In genomic region chr10:97522937-97523336, GRCh38 we compare ENCODE assay signal across 1 cellular context.
TF ChIP-seq lines count a peak whose summit lies in the region.

No MANE protein-coding gene starts in this region.

TF ChIP-seq in WTC11, 78 proteins besides CTCF, POLR2A, EP300 and RAD21 (continued from another document):
- TF ChIP-seq, protein P1, sequence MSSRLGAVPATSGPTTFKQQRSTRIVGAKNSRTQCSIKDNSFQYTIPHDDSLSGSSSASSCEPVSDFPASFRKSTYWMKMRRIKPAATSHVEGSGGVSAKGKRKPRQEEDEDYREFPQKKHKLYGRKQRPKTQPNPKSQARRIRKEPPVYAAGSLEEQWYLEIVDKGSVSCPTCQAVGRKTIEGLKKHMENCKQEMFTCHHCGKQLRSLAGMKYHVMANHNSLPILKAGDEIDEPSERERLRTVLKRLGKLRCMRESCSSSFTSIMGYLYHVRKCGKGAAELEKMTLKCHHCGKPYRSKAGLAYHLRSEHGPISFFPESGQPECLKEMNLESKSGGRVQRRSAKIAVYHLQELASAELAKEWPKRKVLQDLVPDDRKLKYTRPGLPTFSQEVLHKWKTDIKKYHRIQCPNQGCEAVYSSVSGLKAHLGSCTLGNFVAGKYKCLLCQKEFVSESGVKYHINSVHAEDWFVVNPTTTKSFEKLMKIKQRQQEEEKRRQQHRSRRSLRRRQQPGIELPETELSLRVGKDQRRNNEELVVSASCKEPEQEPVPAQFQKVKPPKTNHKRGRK (CRISPR knock-in tag; IDR thresholded peaks at IDR 0.05; ENCODE audit: borderline replicate concordance), result no peak
- TF ChIP-seq ZMAT4 (CRISPR knock-in tag; IDR thresholded peaks at IDR 0.05) (no peak), ZNF281 (CRISPR knock-in tag; IDR thresholded peaks at IDR 0.05) (no peak), NFYB (CRISPR knock-in tag; conservative IDR thresholded peaks at IDR 0.05; ENCODE audit: low read depth) (no peak), PRDM15 (CRISPR knock-in tag; IDR thresholded peaks at IDR 0.05) (no peak), ZNF671 (CRISPR knock-in tag; IDR thresholded peaks at IDR 0.05) (no peak)
